11 cellular contexts compared by ENCODE assay signal in the genomic region with DNA sequence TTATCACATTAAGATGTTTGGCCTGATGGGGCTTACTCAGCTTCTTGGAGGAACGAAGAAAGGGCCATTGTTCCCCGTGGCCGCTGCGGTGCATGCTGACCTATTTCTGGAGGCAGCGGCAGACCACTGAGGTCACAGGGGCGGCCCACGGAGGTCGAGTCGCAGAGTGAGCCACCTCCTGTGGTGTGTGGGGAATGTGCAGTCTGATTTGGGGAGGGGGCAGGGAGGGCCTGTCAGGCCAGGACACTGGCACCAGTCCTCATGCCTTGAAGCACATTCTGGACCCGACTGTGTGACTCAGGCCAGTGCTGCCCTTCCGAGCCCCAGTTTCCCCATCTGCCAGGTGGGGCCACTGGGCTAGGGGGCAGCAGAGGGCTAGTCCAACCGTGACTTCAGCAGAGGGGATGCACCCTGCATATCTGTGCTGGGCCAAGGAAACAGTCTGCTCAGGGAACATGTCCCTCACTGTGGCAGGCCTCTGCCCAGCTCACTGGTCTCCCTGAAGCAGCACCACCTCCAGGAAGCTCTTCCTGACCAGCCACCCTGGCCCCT. TPM values are rescaled to one million over a fixed set of nuclear protein-coding genes. Genes with fewer than 3 reads are reported as not detected.
DNase-seq lines count a peak whose midpoint lies in the region; ATAC-seq and TF ChIP-seq lines count a peak whose summit lies in the region.
"Had no signal": no experiment of that assay in that cellular context is flagged by ENCODE, and none has a peak within 500 bp of the region (broad histone marks: within the 10 kb centered on the region; RNA-seq: fewer than 3 reads in every experiment).

No MANE protein-coding gene starts in this region.

- H3K27me3 Mint-ChIP-seq in H9 (ENCODE audit: low read depth): peaks cover 22% of the 10 kb centered on the region

- H3K23ac ChIP-seq in H9 (ENCODE audit: insufficient read length, low read depth, low read length): no peak overlapping the region

- DNase-seq in COLO829 (ENCODE audit: low spot score) (peak; percentile 93), H9 (peak; percentile 63), WERI-Rb-1 (no peak), iris pigment epithelial cell (ENCODE audit: low read depth) (peak; percentile 21), spleen (no peak)
- no peak for DNase-seq in activated T-cell treated with anti-CD3 and anti-CD28 coated beads, Interleukin-2, amount 50 U/mL, for 48 hours
- DNase-seq: activated CD4-positive, alpha-beta T cell treated with anti-CD3 and anti-CD28 coated beads for 48 hours; activated naive CD4-positive, alpha-beta T cell treated with anti-CD3 and anti-CD28 coated beads, Interleukin-2, amount 50 U/mL, for 16 hours had no signal

- no peak overlapping the region for H2BK12ac ChIP-seq in H9 (ENCODE audit: insufficient read length, low read depth, low read length)

- no peak overlapping the region for H2BK120ac ChIP-seq in H9 (ENCODE audit: low read depth, low read length, poor library complexity, severe bottlenecking)

- H3K27ac ChIP-seq in H9 (ENCODE audit: insufficient read length, low read depth, low read length) (no peak overlapping the region), WERI-Rb-1 (no peak overlapping the region), spleen (no peak overlapping the region)

- no peaks in the 10 kb centered on the region for H3K36me3 ChIP-seq in WERI-Rb-1
- H3K36me3 ChIP-seq in spleen: no peaks in the 10 kb centered on the region

- H4K8ac ChIP-seq in H9 (replicated peaks; ENCODE audit: insufficient read length, low read depth, low read length): no peak overlapping the region

- H3K4ac ChIP-seq in H9 (ENCODE audit: low read depth, low read length): no peak overlapping the region

- no peak overlapping the region for H2AK5ac ChIP-seq in H9 (ENCODE audit: insufficient read length, low read length)

- intact Hi-C loops in spleen (cut with DNase I; ENCODE audit: low total_unique reads): no loop called here

- H4K91ac ChIP-seq in H9 (ENCODE audit: insufficient read length, low read depth, low read length): no peak overlapping the region

- H3K18ac ChIP-seq in H9 (ENCODE audit: insufficient read length, low read depth, low read length): no peak overlapping the region

- WGBS in H9 (ENCODE audit: extremely low coverage, insufficient read length, low lambda C conversion rate): no CpG with 5 or more reads among the region's 12 CpGs
- WGBS in spleen, 5 donors: 63 to 78% (median 69%) methylated on average over 8 to 12 of the region's 12 CpGs

- H2AFZ ChIP-seq in H9 (ENCODE audit: low read length): no peak overlapping the region

- H3K4me1 ChIP-seq in H9 (ENCODE audit: insufficient read depth, low read length) (no peaks in the 10 kb centered on the region), spleen (no peaks in the 10 kb centered on the region)

- peaks cover 8 to 16% of the 10 kb centered on the region in 2 experiments for H3K4me1 Mint-ChIP-seq in H9

- no peak overlapping the region for H2BK15ac ChIP-seq in H9 (ENCODE audit: low read depth, low read length)

- H3K4me3 Mint-ChIP-seq in H9: no peak overlapping the region

- no peak overlapping the region for H3T11ph ChIP-seq in H9 (ENCODE audit: low read length)

- H3K27me3 ChIP-seq in H9 (ENCODE audit: insufficient read depth, low read length): 0 out of 2 replicates have a peak, but pooled peaks cover 3% of the 10 kb centered on the region
- no peaks in the 10 kb centered on the region for H3K27me3 ChIP-seq in WERI-Rb-1 (ENCODE audit: insufficient read depth, low read depth, severe bottlenecking)
- H3K27me3 ChIP-seq in spleen (replicated peaks in 1 of 7): peaks cover 0 to 63% (median 16%) of the 10 kb centered on the region in 7 donors

- H2BK5ac ChIP-seq in H9 (ENCODE audit: insufficient read length, low read length): no peak overlapping the region

- no peaks in the 10 kb centered on the region for H3K79me2 ChIP-seq in H9 (ENCODE audit: insufficient read depth, low read length)

- no peak overlapping the region for H4K5ac ChIP-seq in H9 (ENCODE audit: insufficient read length, low read depth, low read length)

- no peak overlapping the region for H3K4me2 ChIP-seq in H9 (ENCODE audit: insufficient read depth, insufficient read length, low read length)

- H3K14ac ChIP-seq in H9 (ENCODE audit: insufficient read depth, low read length): no peak overlapping the region

- H3K36me3 Mint-ChIP-seq in H9 (ENCODE audit: insufficient read depth in 1 of 3, low read depth in 3 of 3): no peaks in the 10 kb centered on the region

- ATAC-seq in GM19351 (IDR thresholded peaks at IDR 0.05; ENCODE audit: unreplicated experiment): no peak
- no peak for ATAC-seq in HG03565 (IDR thresholded peaks at IDR 0.05; ENCODE audit: unreplicated experiment)

- no peak overlapping the region for H3K27ac Mint-ChIP-seq in H9

- no peak overlapping the region for H3K56ac ChIP-seq in H9 (ENCODE audit: insufficient read length, low read depth, low read length)

- peak; percentile 67 for TF ChIP-seq CTCF in H9 (conservative IDR thresholded peaks at IDR 0.05)
- TF ChIP-seq CTCF in WERI-Rb-1 (IDR thresholded peaks at IDR 0.05; ENCODE audit: low read depth, low read length): peak; percentile 58
- no peak for TF ChIP-seq CTCF in spleen (IDR thresholded peaks at IDR 0.05 in 8 of 11, conservative IDR thresholded peaks at IDR 0.05 in 3 of 11)

- H3K79me1 ChIP-seq in H9 (ENCODE audit: insufficient read depth, low read depth, low read length, poor library complexity, severe bottlenecking): no peaks in the 10 kb centered on the region

- H3K23me2 ChIP-seq in H9 (ENCODE audit: insufficient read length, low read depth, low read length, poor library complexity, severe bottlenecking): no peaks in the 10 kb centered on the region

- H2BK20ac ChIP-seq in H9 (ENCODE audit: low read depth, low read length, poor library complexity, severe bottlenecking): no peak overlapping the region

- no peaks in the 10 kb centered on the region for H4K20me1 ChIP-seq in H9 (ENCODE audit: control insufficient read depth, insufficient read depth, insufficient read length)

- no peaks in the 10 kb centered on the region for H3K9me3 ChIP-seq in H9 (ENCODE audit: control insufficient read depth, low read depth, low read length)
- no peaks in the 10 kb centered on the region for H3K9me3 ChIP-seq in WERI-Rb-1 (ENCODE audit: severe bottlenecking)
- no peaks in the 10 kb centered on the region for H3K9me3 ChIP-seq in spleen

- no peak overlapping the region for H3K9ac ChIP-seq in H9 (ENCODE audit: extremely low read depth, insufficient read length, low read length)

- TF ChIP-seq POLR2A in spleen (IDR thresholded peaks at IDR 0.05): no peak

- H3K9me3 Mint-ChIP-seq in H9: no peaks in the 10 kb centered on the region

- H3K4me3 ChIP-seq in WERI-Rb-1 (ENCODE audit: low read depth, low read length) (no peak overlapping the region), spleen (no peak overlapping the region)
- H3K4me3 ChIP-seq: dorsolateral prefrontal cortex had no signal

RNA-seq across cellular contexts. Expression of gene SLC7A10, which starts 6.3 kb away (rescaled TPM):
- total RNA-seq in H9 (2021): 2.5 and 2.9 TPM in 2 replicates
- total RNA-seq in spleen: under 1 TPM in 2 of 7 donors, not detected in 5; 0.32 to 0.37 TPM
- polyA plus RNA-seq in spleen: under 1 TPM in 2 of 3 donors, not detected in 1; 0.06 to 0.07 TPM

RNA-seq across cellular contexts. Expression of gene LRP3, which starts 25.2 kb away (rescaled TPM):
- total RNA-seq in H9 (2021): 29.2 and 34.4 TPM in 2 replicates
- total RNA-seq in spleen: 10 to 100 TPM in 3 of 7 donors, 1 to 10 TPM in 4; 7.9 to 12.8 (median 9.8) TPM
- 1 to 10 TPM; 1.4 to 6.4 (median 2.5) TPM for polyA plus RNA-seq in spleen

Comparison
In these comparisons a context has a peak if more than half of its experiments do, and no peak if none do; other contexts are left out.
1. DNase-seq: peak in COLO829 (single experiment), H9 (single experiment) and iris pigment epithelial cell (single experiment); none in WERI-Rb-1 (single experiment), activated T-cell treated with anti-CD3 and anti-CD28 coated beads, Interleukin-2, amount 50 U/mL, for 48 hours (0 of 2) and spleen (single experiment).
2. CTCF ChIP-seq: peak in H9 (single experiment) and WERI-Rb-1 (single experiment); none in spleen (0 of 11).